1 cellular context compared by ENCODE assay signal in the genomic region with DNA sequence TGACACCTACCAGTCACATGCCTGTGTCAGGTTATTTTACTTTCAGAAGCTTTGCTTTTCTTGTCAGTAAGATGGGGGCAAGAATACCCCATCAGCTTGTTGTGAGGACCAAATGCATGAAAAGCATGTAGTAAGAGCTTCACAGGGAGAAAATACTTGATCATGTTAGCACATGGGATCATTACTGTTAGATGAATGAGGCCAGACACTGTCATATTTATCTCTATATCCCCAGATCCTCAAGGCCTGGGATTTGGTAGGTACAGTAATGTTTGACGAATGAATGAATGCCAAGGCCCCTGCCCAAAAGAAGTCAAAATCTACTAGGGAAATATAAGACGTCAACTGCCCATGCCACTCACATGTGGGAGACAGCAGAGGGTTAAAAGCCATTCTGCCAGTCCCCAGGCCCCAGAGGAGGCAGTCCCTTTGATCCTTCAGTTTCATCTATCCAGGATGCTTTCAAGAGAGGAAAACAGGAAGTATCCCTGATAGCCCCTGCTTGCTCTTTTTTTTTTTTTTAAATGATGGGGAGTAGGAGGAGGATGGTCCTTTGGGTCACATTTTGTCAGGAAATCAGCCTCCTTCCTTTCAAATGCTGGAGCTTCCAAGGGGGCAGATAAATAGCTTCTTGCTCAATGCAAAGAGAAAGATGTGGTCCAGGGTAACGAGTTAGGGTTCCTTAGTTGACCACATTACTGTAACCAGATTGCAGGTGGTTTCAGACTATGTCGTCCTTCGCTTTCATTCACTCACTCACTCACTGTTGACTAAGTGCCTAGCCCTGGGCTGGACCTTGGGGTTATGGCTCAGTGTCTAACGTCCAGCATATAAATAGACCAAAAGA.
TF ChIP-seq lines count a peak whose summit lies in the region.

No MANE protein-coding gene starts in this region.

TF ChIP-seq in liver, 16 proteins besides CTCF, POLR2A, EP300 and RAD21 (continued from another document):
- TF ChIP-seq, protein P1, sequence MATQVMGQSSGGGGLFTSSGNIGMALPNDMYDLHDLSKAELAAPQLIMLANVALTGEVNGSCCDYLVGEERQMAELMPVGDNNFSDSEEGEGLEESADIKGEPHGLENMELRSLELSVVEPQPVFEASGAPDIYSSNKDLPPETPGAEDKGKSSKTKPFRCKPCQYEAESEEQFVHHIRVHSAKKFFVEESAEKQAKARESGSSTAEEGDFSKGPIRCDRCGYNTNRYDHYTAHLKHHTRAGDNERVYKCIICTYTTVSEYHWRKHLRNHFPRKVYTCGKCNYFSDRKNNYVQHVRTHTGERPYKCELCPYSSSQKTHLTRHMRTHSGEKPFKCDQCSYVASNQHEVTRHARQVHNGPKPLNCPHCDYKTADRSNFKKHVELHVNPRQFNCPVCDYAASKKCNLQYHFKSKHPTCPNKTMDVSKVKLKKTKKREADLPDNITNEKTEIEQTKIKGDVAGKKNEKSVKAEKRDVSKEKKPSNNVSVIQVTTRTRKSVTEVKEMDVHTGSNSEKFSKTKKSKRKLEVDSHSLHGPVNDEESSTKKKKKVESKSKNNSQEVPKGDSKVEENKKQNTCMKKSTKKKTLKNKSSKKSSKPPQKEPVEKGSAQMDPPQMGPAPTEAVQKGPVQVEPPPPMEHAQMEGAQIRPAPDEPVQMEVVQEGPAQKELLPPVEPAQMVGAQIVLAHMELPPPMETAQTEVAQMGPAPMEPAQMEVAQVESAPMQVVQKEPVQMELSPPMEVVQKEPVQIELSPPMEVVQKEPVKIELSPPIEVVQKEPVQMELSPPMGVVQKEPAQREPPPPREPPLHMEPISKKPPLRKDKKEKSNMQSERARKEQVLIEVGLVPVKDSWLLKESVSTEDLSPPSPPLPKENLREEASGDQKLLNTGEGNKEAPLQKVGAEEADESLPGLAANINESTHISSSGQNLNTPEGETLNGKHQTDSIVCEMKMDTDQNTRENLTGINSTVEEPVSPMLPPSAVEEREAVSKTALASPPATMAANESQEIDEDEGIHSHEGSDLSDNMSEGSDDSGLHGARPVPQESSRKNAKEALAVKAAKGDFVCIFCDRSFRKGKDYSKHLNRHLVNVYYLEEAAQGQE (IDR thresholded peaks at IDR 0.05) = no peak
- no peak for TF ChIP-seq JUND (IDR thresholded peaks at IDR 0.05)
